In genomic region chr17:60525624-60526514, GRCh38 we compare ENCODE assay signal across 8 cellular contexts. TPM values are rescaled to one million over a fixed set of nuclear protein-coding genes. Genes with fewer than 3 reads are reported as not detected.
DNase-seq lines count a peak whose midpoint lies in the region; ATAC-seq, FAIRE-seq and TF ChIP-seq lines count a peak whose summit lies in the region.

Gene APPBP2, minus strand, starts transcription at chr17:60526242. Its CDS starts 311 bp downstream, at chr17:60525931.

- no peaks in the 10 kb centered on the region for H3K9me3 ChIP-seq in prostate gland

- TF ChIP-seq POLR2A in GM12892 (IDR thresholded peaks at IDR 0.05; ENCODE audit: low read depth, low read length) (peak; percentile 84), prostate gland (IDR thresholded peaks at IDR 0.05) (peak; percentile 93)

- peak within 1 kb of the TSS; percentile 97 for H3K27ac Mint-ChIP-seq in T-helper 1 cell treated with Interleukin-12 subunit alpha and Interleukin-12 subunit beta and Interleukin-4 antibody, amounts not matched to agents 30 μg/mL and 1 μg/mL, for 36 hours

- no peak for TF ChIP-seq CTCF in prostate gland (IDR thresholded peaks at IDR 0.05)

- no peaks in the 10 kb centered on the region for H3K36me3 ChIP-seq in prostate gland

- peak; percentile 71 for FAIRE-seq in GM12892 (lab: Jason Lieb, UNC)

- DNase-seq in GM12892 (ENCODE audit: insufficient read length): peak; percentile 57
- DNase-seq in NCI-H1436 (lab: John Stamatoyannopoulos, UW): peak; percentile 77
- peak; percentile 64 for DNase-seq in amniotic stem cell (lab: John Stamatoyannopoulos, UW)
- DNase-seq in left cardiac atrium: peak; percentile 90
- peak; percentile 90 for DNase-seq in prostate gland (ENCODE audit: low spot score)
- DNase-seq in ureter (ENCODE audit: low spot score): peak; percentile 89

- peaks cover 6% of the 10 kb centered on the region for H3K36me3 Mint-ChIP-seq in T-helper 1 cell treated with Interleukin-12 subunit alpha and Interleukin-12 subunit beta and Interleukin-4 antibody, amounts not matched to agents 30 μg/mL and 1 μg/mL, for 36 hours (ENCODE audit: low read depth)

- intact Hi-C loops in left cardiac atrium (cut with DNase I): loop anchor here in 1 of 2 donors (5.0 kb wide), 1 partner anchor 111 kb away; no protein-coding TSS in a partner anchor
- intact Hi-C loops in prostate gland (cut with DNase I): loop anchor here (2.0 to 5.0 kb wide), 2 partner anchors 73 to 111 kb away; no protein-coding TSS in a partner anchor

- peak; percentile 90 for ATAC-seq in HG02763 (IDR thresholded peaks at IDR 0.05; ENCODE audit: unreplicated experiment)
- peak; percentile 98 for ATAC-seq in left cardiac atrium

- peak within 1 kb of the TSS; percentile 91 for H3K4me3 Mint-ChIP-seq in T-helper 1 cell treated with Interleukin-12 subunit alpha and Interleukin-12 subunit beta and Interleukin-4 antibody, amounts not matched to agents 30 μg/mL and 1 μg/mL, for 36 hours

- no peaks in the 10 kb centered on the region for H3K4me1 ChIP-seq in prostate gland (replicated peaks)

- H3K9me3 Mint-ChIP-seq in T-helper 1 cell treated with Interleukin-12 subunit alpha and Interleukin-12 subunit beta and Interleukin-4 antibody, amounts not matched to agents 30 μg/mL and 1 μg/mL, for 36 hours: no peaks in the 10 kb centered on the region

- H3K4me3 ChIP-seq in prostate gland: peak within 1 kb of the TSS; percentile 78 to 90

- peaks cover 31% of the 10 kb centered on the region for H3K4me1 Mint-ChIP-seq in T-helper 1 cell treated with Interleukin-12 subunit alpha and Interleukin-12 subunit beta and Interleukin-4 antibody, amounts not matched to agents 30 μg/mL and 1 μg/mL, for 36 hours (ENCODE audit: low read depth)

- WGBS in prostate gland: under 1% methylated on average over 71 of the region's 72 CpGs

- H3K27me3 Mint-ChIP-seq in T-helper 1 cell treated with Interleukin-12 subunit alpha and Interleukin-12 subunit beta and Interleukin-4 antibody, amounts not matched to agents 30 μg/mL and 1 μg/mL, for 36 hours (ENCODE audit: low read depth): no peaks in the 10 kb centered on the region

- H3K27me3 ChIP-seq in prostate gland (replicated peaks; ENCODE audit: insufficient read depth): no peaks in the 10 kb centered on the region

- H3K27ac ChIP-seq in prostate gland: peak within 1 kb of the TSS; percentile 98 to 100

RNA-seq across cellular contexts. Expression of gene APPBP2, which starts in this region (rescaled TPM):
- polyA plus RNA-seq in GM12892 (2012; ENCODE audit: missing spikeins): 8.4 TPM
- total RNA-seq in left cardiac atrium (10 to 100 TPM; 23.4 to 26.5 TPM), prostate gland (10 to 100 TPM; 35.7 to 50.0 TPM), ureter (52.3 TPM)

Comparison
In these comparisons a context has a peak if more than half of its experiments do, and no peak if none do; other contexts are left out.
1. Peak in every context shown above with its lines: DNase-seq, ATAC-seq, H3K4me3 ChIP-seq and H3K27ac ChIP-seq.